ENCODE assay signal across 13 cellular contexts in the genomic region with DNA sequence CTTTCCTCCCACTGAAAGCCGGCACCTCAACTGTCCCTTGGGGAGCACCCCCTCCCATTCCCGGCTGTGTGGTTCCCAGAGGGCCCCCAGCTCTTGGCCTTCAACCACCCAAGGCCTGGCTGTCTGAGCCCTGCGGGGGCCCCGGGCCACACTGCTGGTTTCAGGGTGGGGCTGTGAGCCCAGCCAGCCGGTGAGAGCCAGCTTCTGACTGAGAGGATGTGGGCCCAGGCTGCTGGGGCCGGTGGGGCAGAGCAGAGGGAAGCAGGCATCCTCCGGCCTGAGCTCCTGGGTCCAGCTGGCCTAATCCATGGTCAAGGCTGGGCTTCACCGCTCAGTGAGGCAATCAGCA. TPM values are rescaled to one million over a fixed set of nuclear protein-coding genes. Genes with fewer than 3 reads are reported as not detected.
DNase-seq lines count a peak whose midpoint lies in the region; ATAC-seq and TF ChIP-seq lines count a peak whose summit lies in the region.
"Had no signal": no experiment of that assay in that cellular context is flagged by ENCODE, and none has a peak within 500 bp of the region (broad histone marks: within the 10 kb centered on the region; RNA-seq: fewer than 3 reads in every experiment).

No MANE protein-coding gene starts in this region.

- H3K9me3 Mint-ChIP-seq in stimulated activated naive CD8-positive, alpha-beta T cell treated with anti-CD3 and anti-CD28 coated beads, Interleukin-15, amount 100 ng/mL, for 72 hours: no peaks in the 10 kb centered on the region
- H3K9me3 Mint-ChIP-seq: neural crest cell had no signal

- no peak overlapping the region for H3K23ac ChIP-seq in neuronal stem cell (ENCODE audit: low read depth, low read length, poor library complexity)

- H3K9me2 ChIP-seq in MM.1S (replicated peaks; ENCODE audit: insufficient read depth, low read length): no peaks in the 10 kb centered on the region

- H4K91ac ChIP-seq in neuronal stem cell (ENCODE audit: low read depth, low read length, poor library complexity): peak overlapping the region; percentile 89

- peak overlapping the region in 1 of 2 donors; percentile 85 for H3K4me3 Mint-ChIP-seq in stimulated activated naive CD8-positive, alpha-beta T cell treated with anti-CD3 and anti-CD28 coated beads, Interleukin-15, amount 100 ng/mL, for 72 hours
- H3K4me3 Mint-ChIP-seq: neural crest cell had no signal

- H3K27ac Mint-ChIP-seq in stimulated activated naive CD8-positive, alpha-beta T cell treated with anti-CD3 and anti-CD28 coated beads, Interleukin-15, amount 100 ng/mL, for 72 hours: peak overlapping the region in 1 of 2 donors; percentile 98

- H3K27me3 ChIP-seq in neuronal stem cell (ENCODE audit: control insufficient read depth in 3 of 3, insufficient read depth in 3 of 3, low read depth in 1 of 3, low read length in 3 of 3) (no peaks in the 10 kb centered on the region), MM.1S (replicated peaks; ENCODE audit: insufficient read depth, low read length) (no peaks in the 10 kb centered on the region)
- H3K27me3 ChIP-seq: foreskin keratinocyte had no signal

- DNase-seq in stimulated activated naive CD8-positive, alpha-beta T cell treated with anti-CD3 and anti-CD28 coated beads, Interleukin-15, amount 100 ng/mL, for 72 hours: no peak
- DNase-seq in stimulated activated naive CD8-positive, alpha-beta T cell treated with anti-CD3 and anti-CD28 coated beads, Interleukin-15, Interleukin-2, amounts not matched to agents 100 U/mL and 50 U/mL, for 24 hours: no peak
- DNase-seq in coronary artery (ENCODE audit: low spot score) (no peak), neuronal stem cell (ENCODE audit: low spot score) (no peak), MM.1S (no peak), sciatic nerve (ENCODE audit: low spot score) (no peak), HuH-7 (ENCODE audit: low spot score) (no peak)
- DNase-seq: foreskin keratinocyte, islet precursor cell, MV-4-11, T-helper 17 cell had no signal

- H3K18ac ChIP-seq in neuronal stem cell (ENCODE audit: low read length): peak overlapping the region; percentile 84

- intact Hi-C loops in sciatic nerve (cut with DNase I): no loop called here

- H2BK15ac ChIP-seq in neuronal stem cell (ENCODE audit: low read length): peak overlapping the region; percentile 86

- no peaks in the 10 kb centered on the region for H3K79me1 ChIP-seq in neuronal stem cell (ENCODE audit: low read depth, low read length)

- peaks cover 12 to 23% of the 10 kb centered on the region in 2 donors for H3K4me1 ChIP-seq in neuronal stem cell (ENCODE audit: control insufficient read depth in 2 of 2, insufficient read depth in 1 of 2, low read depth in 1 of 2, low read length in 2 of 2)
- H3K4me1 ChIP-seq in MM.1S (ENCODE audit: low read length): peaks cover 7% of the 10 kb centered on the region; the same call in 1 of the 2 replicates

- no peaks in the 10 kb centered on the region for H3K27me3 Mint-ChIP-seq in stimulated activated naive CD8-positive, alpha-beta T cell treated with anti-CD3 and anti-CD28 coated beads, Interleukin-15, amount 100 ng/mL, for 72 hours
- H3K27me3 Mint-ChIP-seq: T-helper 17 cell had no signal

- peaks cover 46% of the 10 kb centered on the region for H3K4me1 Mint-ChIP-seq in stimulated activated naive CD8-positive, alpha-beta T cell treated with anti-CD3 and anti-CD28 coated beads, Interleukin-15, amount 100 ng/mL, for 72 hours
- H3K4me1 Mint-ChIP-seq: neural crest cell had no signal

- peak overlapping the region; percentile 90 for H3K14ac ChIP-seq in neuronal stem cell (ENCODE audit: low read length)

- H3K4me3 ChIP-seq in coronary artery (no peak overlapping the region), neuronal stem cell (ENCODE audit: low read length in 2 of 2) (no peak overlapping the region), MM.1S (ENCODE audit: low read length) (no peak overlapping the region)

- H3K79me2 ChIP-seq in MM.1S (ENCODE audit: low read length): no peaks in the 10 kb centered on the region

- H2BK5ac ChIP-seq in neuronal stem cell (ENCODE audit: low read length): peak overlapping the region; percentile 94

- peak overlapping the region; percentile 100 for H2AK5ac ChIP-seq in neuronal stem cell (ENCODE audit: low read depth, low read length)

- ATAC-seq in stimulated activated naive CD8-positive, alpha-beta T cell treated with anti-CD3 and anti-CD28 coated beads, Interleukin-15, amount 100 ng/mL, for 72 hours: peak; percentile 16
- no peak for ATAC-seq in stimulated activated naive CD8-positive, alpha-beta T cell treated with anti-CD3 and anti-CD28 coated beads, Interleukin-15, Interleukin-2, amounts not matched to agents 100 U/mL and 50 U/mL, for 24 hours
- ATAC-seq in sciatic nerve (no peak), GM18873 (IDR thresholded peaks at IDR 0.05; ENCODE audit: low FRiP score, unreplicated experiment) (no peak)

- H3K36me3 ChIP-seq in neuronal stem cell (replicated peaks in 1 of 2; ENCODE audit: control insufficient read depth in 2 of 2, insufficient read depth in 2 of 2, low read length in 2 of 2): peaks cover 0 to 2% of the 10 kb centered on the region in 2 donors
- no peaks in the 10 kb centered on the region for H3K36me3 ChIP-seq in MM.1S (replicated peaks; ENCODE audit: insufficient read depth, low read length)

- no peak overlapping the region for H3K4me2 ChIP-seq in neuronal stem cell (ENCODE audit: insufficient read depth, low read length, poor library complexity, severe bottlenecking)
- no peak overlapping the region for H3K4me2 ChIP-seq in MM.1S (ENCODE audit: low read depth, low read length)

- TF ChIP-seq CTCF in coronary artery (IDR thresholded peaks at IDR 0.05) (no peak), MM.1S (IDR thresholded peaks at IDR 0.05; ENCODE audit: low read length) (no peak)

- peaks cover 5% of the 10 kb centered on the region; the same call in 1 of the 2 replicates for H3F3A ChIP-seq in MM.1S (ENCODE audit: insufficient read depth, low read length)

- H3K9ac ChIP-seq in neuronal stem cell (ENCODE audit: low read depth, low read length, poor library complexity): no peak overlapping the region
- H3K9ac ChIP-seq in MM.1S (ENCODE audit: low read length): no peak overlapping the region

- peak overlapping the region; percentile 92 for H2AFZ ChIP-seq in neuronal stem cell (ENCODE audit: low read length)
- H2AFZ ChIP-seq in MM.1S (ENCODE audit: low read length): no peak overlapping the region

- H2BK12ac ChIP-seq in neuronal stem cell (ENCODE audit: low read length): peak overlapping the region; percentile 25

- H4K8ac ChIP-seq in neuronal stem cell (ENCODE audit: low read depth, low read length): peak overlapping the region; percentile 97

- H3K9me3 ChIP-seq in neuronal stem cell (replicated peaks in 1 of 2; ENCODE audit: control insufficient read depth in 2 of 2, insufficient read depth in 1 of 2, low read depth in 1 of 2, low read length in 2 of 2) (no peaks in the 10 kb centered on the region), MM.1S (replicated peaks; ENCODE audit: insufficient read depth, low read length) (no peaks in the 10 kb centered on the region)

- H2BK120ac ChIP-seq in neuronal stem cell (ENCODE audit: low read depth, low read length): no peak overlapping the region

- H3K27ac ChIP-seq in coronary artery (peak overlapping the region; percentile 25 to 78), neuronal stem cell (replicated peaks; ENCODE audit: low read length) (no peak overlapping the region), MM.1S (ENCODE audit: low read length) (no peak overlapping the region)

- peak overlapping the region; percentile 8 for H3K4ac ChIP-seq in neuronal stem cell (ENCODE audit: low read length)

- H4K20me1 ChIP-seq in MM.1S (ENCODE audit: insufficient read depth, low read length): no peaks in the 10 kb centered on the region

- no CpG with 5 or more reads among the region's 8 CpGs for WGBS in neuronal stem cell (ENCODE audit: extremely low coverage in 2 of 2, insufficient read length in 2 of 2, insufficient replicate concordance in 1 of 2), 2 donors

RNA-seq across cellular contexts. Expression of a gene that starts 0.9 kb away (rescaled TPM):
- polyA plus RNA-seq in neuronal stem cell (2013, experiment 1 of 2): 36.5 TPM
- polyA plus RNA-seq in neuronal stem cell (2013, experiment 2 of 2): 36.6 TPM
- total RNA-seq in sciatic nerve: 147 TPM

RNA-seq across cellular contexts. Expression of a gene that starts 29.0 kb away (rescaled TPM):
- polyA plus RNA-seq in neuronal stem cell (2013, experiment 1 of 2): 30.7 TPM
- 30.5 TPM for polyA plus RNA-seq in neuronal stem cell (2013, experiment 2 of 2)
- 28.9 TPM for total RNA-seq in sciatic nerve

RNA-seq across cellular contexts. Expression of a gene that starts 43.4 kb away (rescaled TPM):
- polyA plus RNA-seq in neuronal stem cell (2013, experiment 1 of 2): 1.3 TPM
- polyA plus RNA-seq in neuronal stem cell (2013, experiment 2 of 2): 1.6 TPM
- 22.6 TPM for total RNA-seq in sciatic nerve

RNA-seq across cellular contexts. Expression of a gene that starts 55.4 kb away (rescaled TPM):
- 45.1 TPM for polyA plus RNA-seq in neuronal stem cell (2013, experiment 1 of 2)
- polyA plus RNA-seq in neuronal stem cell (2013, experiment 2 of 2): 45.9 TPM
- 720 TPM for total RNA-seq in sciatic nerve

Comparison
In these comparisons a context has a peak if more than half of its experiments do, and no peak if none do; other contexts are left out.
1. H3K27ac ChIP-seq: peak in coronary artery (2 of 2); none in neuronal stem cell (single experiment) and MM.1S (single experiment).